19 cellular contexts compared by ENCODE assay signal in the genomic region with DNA sequence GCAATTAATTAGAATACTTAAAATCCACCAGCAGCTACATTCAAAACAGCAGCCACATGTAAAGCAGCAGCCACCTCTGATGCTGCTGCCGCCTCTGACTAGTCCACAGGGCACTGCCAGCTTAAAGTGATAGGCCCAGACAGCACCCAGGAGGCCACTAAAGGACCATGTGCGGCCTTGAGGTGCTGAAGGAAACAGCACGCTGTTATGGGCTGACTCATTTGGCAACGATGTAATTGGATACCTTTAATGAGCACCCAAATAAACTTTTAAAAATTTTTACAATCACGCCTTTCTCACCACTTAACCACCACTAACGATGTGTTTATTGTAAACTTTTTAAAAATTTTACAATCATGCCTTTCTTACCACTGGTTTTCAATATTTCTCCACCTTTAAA.
DNase-seq lines count a peak whose midpoint lies in the region; ATAC-seq, FAIRE-seq and TF ChIP-seq lines count a peak whose summit lies in the region.
"Had no signal": no experiment of that assay in that cellular context is flagged by ENCODE, and none has a peak within 500 bp of the region (broad histone marks: within the 10 kb centered on the region; RNA-seq: fewer than 3 reads in every experiment).

No MANE protein-coding gene starts in this region.

- 0 out of 2 replicates have a peak overlapping the region, but pooled peaks have one; percentile 38 for H3K18ac ChIP-seq in IMR-90 (ENCODE audit: low read depth, low read length)

- 0 out of 3 replicates have a peak overlapping the region, but pooled peaks have one; percentile 35 for H2BK15ac ChIP-seq in IMR-90 (ENCODE audit: low read depth, low read length)

- H4K8ac ChIP-seq in IMR-90 (ENCODE audit: low read depth in 2 of 2, low read length in 2 of 2): peak overlapping the region in 1 of 2 experiments; percentile 20; a peak in 2 of 4 replicates

- H3K4me3 Mint-ChIP-seq in astrocyte (ENCODE audit: unreplicated experiment): no peak overlapping the region
- no peak overlapping the region for H3K4me3 Mint-ChIP-seq in activated CD4-positive, alpha-beta T cell treated with anti-CD3 and anti-CD28 coated beads, Interleukin-2, amount 10 ng/mL, durations not matched to agents 7 days and 5 days
- H3K4me3 Mint-ChIP-seq in T-helper 17 cell: no peak overlapping the region
- H3K4me3 Mint-ChIP-seq: CD14-positive monocyte; naive thymus-derived CD4-positive, alpha-beta T cell; type B pancreatic cell had no signal

- peak overlapping the region; percentile 68 for H3K4ac ChIP-seq in IMR-90 (ENCODE audit: low read depth, low read length)

- H3K9me3 ChIP-seq in IMR-90 (ENCODE audit: control insufficient read depth, insufficient read depth, low read length) (peaks cover under 1% of the 10 kb centered on the region), astrocyte (ENCODE audit: insufficient read depth, low read depth, low read length) (no peaks in the 10 kb centered on the region), liver (ENCODE audit: control insufficient read depth in 4 of 4, low read length in 3 of 4) (no peaks in the 10 kb centered on the region), T-helper 17 cell (ENCODE audit: control insufficient read depth, low read length, poor library complexity, severe bottlenecking) (no peaks in the 10 kb centered on the region)
- H3K9me3 ChIP-seq: SJSA1 had no signal

- H3K4me1 Mint-ChIP-seq in astrocyte (ENCODE audit: low read depth, unreplicated experiment): no peaks in the 10 kb centered on the region
- H3K4me1 Mint-ChIP-seq in activated CD4-positive, alpha-beta T cell treated with anti-CD3 and anti-CD28 coated beads, Interleukin-2, amount 10 ng/mL, durations not matched to agents 7 days and 5 days: no peaks in the 10 kb centered on the region
- H3K4me1 Mint-ChIP-seq in T-helper 17 cell: no peaks in the 10 kb centered on the region
- H3K4me1 Mint-ChIP-seq: CD14-positive monocyte; naive thymus-derived CD4-positive, alpha-beta T cell had no signal

- no peak overlapping the region for H3K9ac ChIP-seq in IMR-90 (ENCODE audit: low read depth, low read length)
- no peak overlapping the region for H3K9ac ChIP-seq in astrocyte (ENCODE audit: low read length)
- H3K9ac ChIP-seq in liver (ENCODE audit: low read depth in 1 of 2, low read length in 2 of 2): no peak overlapping the region

- dilution Hi-C loops in IMR-90 (cut with HindIII; ENCODE audit: low sequenced_read_pairs, unreplicated experiment): no loop called here

- no peak overlapping the region for H2AFZ ChIP-seq in IMR-90 (replicated peaks; ENCODE audit: low read length, poor library complexity)
- H2AFZ ChIP-seq in astrocyte (ENCODE audit: low read depth, low read length): no peak overlapping the region

- no TSS peak for BruUV-seq in IMR-90 (replicated peaks; lab: Mats Ljungman, UMichigan)

- POLR2A ChIA-PET in IMR-90 (lab: Charles Lee; ENCODE audit: unreplicated experiment): no interaction called here
- POLR2A ChIA-PET in activated CD4-positive, alpha-beta T cell treated with anti-CD3 and anti-CD28 coated beads, Interleukin-2, amount 10 ng/mL, durations not matched to agents 7 days and 5 days (lab: Charles Lee): no interaction called here

- DNase-seq in ELR (ENCODE audit: low read depth): peak; percentile 73
- no peak for DNase-seq in IMR-90
- peak; percentile 60 for DNase-seq in astrocyte (ENCODE audit: low read depth)
- DNase-seq in activated CD4-positive, alpha-beta T cell treated with anti-CD3 and anti-CD28 coated beads, Interleukin-2, amount 10 ng/mL, durations not matched to agents 7 days and 5 days: no peak
- no peak for DNase-seq in T-helper 17 cell
- DNase-seq: activated CD8-positive, alpha-beta memory T cell treated with anti-CD3 and anti-CD28 coated beads for 24 hours; activated naive CD4-positive, alpha-beta T cell treated with Interleukin-2 at 50 U/mL for 16 hours; head of caudate nucleus; left cardiac atrium; naive thymus-derived CD4-positive, alpha-beta T cell; NCI-H1694 treated with DMSO at 0.1 percent for 48 hours; retina; stimulated activated CD4-positive, alpha-beta T cell treated with anti-CD3 and anti-CD28 coated beads, Interleukin-4, amount 100 ng/mL, for 24 hours had no signal

- no peak overlapping the region for H3K56ac ChIP-seq in IMR-90 (ENCODE audit: extremely low read depth, insufficient read depth, low read length)

- no peak for FAIRE-seq in astrocyte (lab: Jason Lieb, UNC)

- H3K9me3 Mint-ChIP-seq in astrocyte (ENCODE audit: unreplicated experiment): peaks cover 2% of the 10 kb centered on the region
- H3K9me3 Mint-ChIP-seq in activated CD4-positive, alpha-beta T cell treated with anti-CD3 and anti-CD28 coated beads, Interleukin-2, amount 10 ng/mL, durations not matched to agents 7 days and 5 days: no peaks in the 10 kb centered on the region
- H3K9me3 Mint-ChIP-seq: CD14-positive monocyte, type B pancreatic cell had no signal

- H3K27me3 Mint-ChIP-seq in astrocyte (ENCODE audit: low read depth, unreplicated experiment): no peaks in the 10 kb centered on the region
- no peaks in the 10 kb centered on the region for H3K27me3 Mint-ChIP-seq in activated CD4-positive, alpha-beta T cell treated with anti-CD3 and anti-CD28 coated beads, Interleukin-2, amount 10 ng/mL, durations not matched to agents 7 days and 5 days
- peaks cover 16% of the 10 kb centered on the region for H3K27me3 Mint-ChIP-seq in T-helper 17 cell
- H3K27me3 Mint-ChIP-seq: naive thymus-derived CD4-positive, alpha-beta T cell; type B pancreatic cell had no signal

- no peak for TF ChIP-seq POLR2A in IMR-90 (IDR thresholded peaks at IDR 0.05; ENCODE audit: low read depth, low read length)

- peaks cover 0 to 8% of the 10 kb centered on the region in 2 experiments; a peak in 1 of 4 replicates for H3K79me1 ChIP-seq in IMR-90 (ENCODE audit: low read depth in 1 of 2, low read length in 2 of 2)

- H3K4me1 ChIP-seq in IMR-90 (ENCODE audit: control insufficient read depth, insufficient read depth, low read length) (peaks cover 6% of the 10 kb centered on the region), astrocyte (ENCODE audit: insufficient read depth, low read length) (peaks cover 16% of the 10 kb centered on the region), liver (ENCODE audit: control insufficient read depth in 4 of 4, insufficient read depth in 4 of 4, low read length in 3 of 4) (peaks cover 6 to 23% (median 16%) of the 10 kb centered on the region in 4 donors)

- no peaks in the 10 kb centered on the region for H3K27me3 ChIP-seq in IMR-90 (ENCODE audit: control insufficient read depth, insufficient read depth, low read length)
- no peaks in the 10 kb centered on the region for H3K27me3 ChIP-seq in astrocyte (ENCODE audit: insufficient read depth, low read length)
- H3K27me3 ChIP-seq in liver (ENCODE audit: control insufficient read depth in 4 of 4, insufficient read depth in 4 of 4, low read length in 3 of 4): no peaks in the 10 kb centered on the region
- H3K27me3 ChIP-seq: cardiac muscle cell, SJSA1 had no signal

- no peak overlapping the region for H3K27ac ChIP-seq in IMR-90 (ENCODE audit: insufficient read depth, low read length)
- no peak overlapping the region for H3K27ac ChIP-seq in astrocyte (ENCODE audit: low read depth, low read length)
- peak overlapping the region; percentile 4 to 59 for H3K27ac ChIP-seq in liver (ENCODE audit: low read depth in 1 of 2, low read length in 2 of 2)
- H3K27ac ChIP-seq: cardiac muscle cell, SJSA1 had no signal

- H3K4me2 ChIP-seq in IMR-90 (ENCODE audit: low read depth, low read length) (no peak overlapping the region), astrocyte (ENCODE audit: low read length) (no peak overlapping the region)

- CTCF ChIA-PET in IMR-90 (lab: Yijun Ruan, JAX): no interaction called here
- CTCF ChIA-PET in activated CD4-positive, alpha-beta T cell treated with anti-CD3 and anti-CD28 coated beads, Interleukin-2, amount 10 ng/mL, durations not matched to agents 7 days and 5 days (lab: Charles Lee): no interaction called here

- no peak overlapping the region for H3K4me3 ChIP-seq in IMR-90 (ENCODE audit: insufficient read depth, low read depth, low read length)
- H3K4me3 ChIP-seq in astrocyte (ENCODE audit: insufficient read depth, low read depth, low read length): no peak overlapping the region
- H3K4me3 ChIP-seq in liver (ENCODE audit: low read depth in 1 of 3, low read length in 3 of 3): no peak overlapping the region
- H3K4me3 ChIP-seq: cardiac muscle cell, SJSA1 had no signal

- H3K9me1 ChIP-seq in IMR-90 (ENCODE audit: insufficient read depth, low read length): 0 out of 2 replicates have a peak, but pooled peaks cover 3% of the 10 kb centered on the region

- H3K36me3 ChIP-seq in IMR-90 (ENCODE audit: control insufficient read depth, insufficient read depth, low read length) (no peaks in the 10 kb centered on the region), astrocyte (ENCODE audit: insufficient read depth, low read length) (no peaks in the 10 kb centered on the region), liver (ENCODE audit: control insufficient read depth in 4 of 4, insufficient read depth in 3 of 4, low read depth in 1 of 4, low read length in 3 of 4) (no peaks in the 10 kb centered on the region)
- H3K36me3 ChIP-seq: cardiac muscle cell, SJSA1 had no signal

- peak overlapping the region; percentile 27; the same call in 1 of the 2 replicates for H4K5ac ChIP-seq in IMR-90 (ENCODE audit: low read depth, low read length)

- no peak overlapping the region for H3K23ac ChIP-seq in IMR-90 (ENCODE audit: low read depth, low read length)

- no peak overlapping the region; the same call in 1 of the 2 replicates for H3K14ac ChIP-seq in IMR-90 (replicated peaks; ENCODE audit: low read depth, low read length)

- WGBS in IMR-90 (ENCODE audit: extremely low coverage in 2 of 2, insufficient read length in 1 of 2), 2 experiments: no CpG with 5 or more reads among the region's 6 CpGs
- 45% methylated on average over 6 of the region's 6 CpGs for WGBS in liver

- TF ChIP-seq CTCF in IMR-90 (conservative IDR thresholded peaks at IDR 0.05; ENCODE audit: low read depth, low read length) (no peak), astrocyte (IDR thresholded peaks at IDR 0.05; ENCODE audit: insufficient read depth, low read depth, low read length) (no peak), liver (IDR thresholded peaks at IDR 0.05; ENCODE audit: low read depth, low read length, missing input control) (no peak)

- in situ Hi-C loops in IMR-90 (cut with MboI; ENCODE audit: low sequenced_read_pairs): no loop called here

- no peak overlapping the region for H2BK5ac ChIP-seq in IMR-90 (ENCODE audit: low read depth, low read length, poor library complexity, severe bottlenecking)

- no peak for ATAC-seq in IMR-90 (ENCODE audit: low read depth)
- ATAC-seq in HG03135 (IDR thresholded peaks at IDR 0.05; ENCODE audit: unreplicated experiment): no peak
- no peak for ATAC-seq in T-helper 17 cell
- ATAC-seq: naive thymus-derived CD4-positive, alpha-beta T cell had no signal

- peak overlapping the region; percentile 5 for H4K91ac ChIP-seq in IMR-90 (ENCODE audit: insufficient read depth, low read depth, low read length)

- 0 out of 2 replicates have a peak overlapping the region, but pooled peaks have one; percentile 27 for H2BK120ac ChIP-seq in IMR-90 (ENCODE audit: low read depth, low read length)

- 0 out of 2 replicates have a peak overlapping the region, but pooled peaks have one; percentile 2 for H2BK20ac ChIP-seq in IMR-90 (ENCODE audit: low read depth, low read length)

- intact Hi-C loops in IMR-90 (cut with micrococcal nuclease): loop anchor here (2.0 kb wide), 1 partner anchor 209 kb away; a partner anchor contains a TSS

- H3K36me3 Mint-ChIP-seq in astrocyte (ENCODE audit: low read depth, unreplicated experiment) (no peaks in the 10 kb centered on the region), T-helper 17 cell (ENCODE audit: low read depth) (no peaks in the 10 kb centered on the region)
- H3K36me3 Mint-ChIP-seq in activated CD4-positive, alpha-beta T cell treated with anti-CD3 and anti-CD28 coated beads, Interleukin-2, amount 10 ng/mL, durations not matched to agents 7 days and 5 days (ENCODE audit: low read depth): no peaks in the 10 kb centered on the region
- H3K36me3 Mint-ChIP-seq: CD14-positive monocyte; naive thymus-derived CD4-positive, alpha-beta T cell; type B pancreatic cell had no signal

- peak overlapping the region; percentile 20; the same call in 1 of the 2 replicates for H2AK5ac ChIP-seq in IMR-90 (ENCODE audit: low read depth, low read length)

- H4K20me1 ChIP-seq in IMR-90 (ENCODE audit: insufficient read depth, low read length) (no peaks in the 10 kb centered on the region), astrocyte (ENCODE audit: insufficient read depth, low read length) (no peaks in the 10 kb centered on the region)

- H2AK9ac ChIP-seq in IMR-90 (replicated peaks; ENCODE audit: low read depth, low read length, poor library complexity): no peak overlapping the region

- H3K79me2 ChIP-seq in astrocyte (ENCODE audit: insufficient read depth, low read length): no peaks in the 10 kb centered on the region

- H3K27ac Mint-ChIP-seq in astrocyte (ENCODE audit: unreplicated experiment): no peak overlapping the region
- H3K27ac Mint-ChIP-seq in activated CD4-positive, alpha-beta T cell treated with anti-CD3 and anti-CD28 coated beads, Interleukin-2, amount 10 ng/mL, durations not matched to agents 7 days and 5 days: no peak overlapping the region
- H3K27ac Mint-ChIP-seq in T-helper 17 cell: no peak overlapping the region
- H3K27ac Mint-ChIP-seq: CD14-positive monocyte; naive thymus-derived CD4-positive, alpha-beta T cell; type B pancreatic cell had no signal

- TF ChIP-seq RAD21 in IMR-90 (IDR thresholded peaks at IDR 0.05; ENCODE audit: low read length) (no peak), liver (IDR thresholded peaks at IDR 0.05) (no peak)

Comparison
In these comparisons a context has a peak if more than half of its experiments do, and no peak if none do; other contexts are left out.
1. DNase-seq: peak in ELR (single experiment) and astrocyte (single experiment); none in IMR-90 (single experiment), activated CD4-positive, alpha-beta T cell treated with anti-CD3 and anti-CD28 coated beads, Interleukin-2, amount 10 ng/mL, durations not matched to agents 7 days and 5 days (single experiment) and T-helper 17 cell (0 of 3).
2. H3K27ac ChIP-seq: peak in liver (2 of 2); none in IMR-90 (single experiment) and astrocyte (single experiment).